ENCODE assay signal across 24 cellular contexts in the genomic region with DNA sequence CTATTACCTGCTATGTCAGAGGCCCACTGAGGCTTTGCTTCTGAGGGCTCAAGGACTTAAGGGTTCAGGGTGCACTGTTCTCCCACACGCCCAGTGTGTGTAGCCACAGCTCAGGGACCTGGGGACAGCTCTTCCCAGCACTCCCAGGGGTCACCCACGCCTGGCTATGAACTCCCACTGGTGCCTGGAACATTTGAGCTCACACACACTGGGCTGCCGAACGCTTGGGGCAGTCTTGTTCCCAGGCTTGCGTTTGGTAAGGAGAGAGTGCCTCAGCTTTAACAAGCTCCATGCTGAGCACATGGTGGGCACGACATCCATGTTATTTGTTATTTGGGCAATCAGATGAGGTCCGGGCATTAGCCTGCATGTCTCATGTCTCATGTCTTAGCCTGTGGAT. TPM values are rescaled to one million over a fixed set of nuclear protein-coding genes. Genes with fewer than 3 reads are reported as not detected.
"Had no signal": no experiment of that assay in that cellular context is flagged by ENCODE, and none has a peak within 500 bp of the region (broad histone marks: within the 10 kb centered on the region; RNA-seq: fewer than 3 reads in every experiment).

No MANE protein-coding gene starts in this region.

- ATAC-seq: foreskin keratinocyte, gastroesophageal sphincter, heart left ventricle, left cardiac atrium, left lung, left ventricle myocardium superior, lower lobe of right lung, mucosa of descending colon had no signal

- H3K36me3 ChIP-seq: esophagus muscularis mucosa, gastroesophageal sphincter, heart left ventricle, left lung, lower lobe of right lung had no signal

- H3K27me3 ChIP-seq: dorsolateral prefrontal cortex, esophagus muscularis mucosa, gastroesophageal sphincter, heart left ventricle, hepatocyte, left lung had no signal

- FAIRE-seq: colon, endothelial cell of umbilical vein, frontal cortex had no signal

- H3K9me3 Mint-ChIP-seq: immature natural killer cell, mesothelial cell of epicardium had no signal

- H3K27ac Mint-ChIP-seq: immature natural killer cell, mesothelial cell of epicardium had no signal

- H3K9me3 ChIP-seq: esophagus muscularis mucosa, gastroesophageal sphincter, heart left ventricle, left lung, lower lobe of right lung, mucosa of descending colon had no signal

- H3K4me3 Mint-ChIP-seq: immature natural killer cell, mesothelial cell of epicardium had no signal

- H3K4me2 ChIP-seq: hepatocyte had no signal

- H3K4me1 Mint-ChIP-seq: immature natural killer cell, mesothelial cell of epicardium had no signal

- H3K4me3 ChIP-seq: coronary artery, dorsolateral prefrontal cortex, esophagus muscularis mucosa, gastroesophageal sphincter, heart left ventricle, hepatocyte, left lung, lower lobe of right lung, mucosa of descending colon had no signal

- H2AFZ ChIP-seq: hepatocyte had no signal

- H3K4me1 ChIP-seq: foreskin keratinocyte, left lung, lower lobe of right lung had no signal

- DNase-seq: dermis blood vessel endothelial cell; dorsolateral prefrontal cortex; effector CD4-positive, alpha-beta T cell; effector memory CD4-positive, alpha-beta T cell; foreskin keratinocyte; heart left ventricle; hypothalamus; immature natural killer cell; islet precursor cell; left cardiac atrium; left lung; left ventricle myocardium superior; lower lobe of right lung; mesenchymal stem cell; mucosa of descending colon had no signal

- H3K27ac ChIP-seq: coronary artery, dorsolateral prefrontal cortex, esophagus muscularis mucosa, foreskin keratinocyte, gastroesophageal sphincter, heart left ventricle, hepatocyte, left lung, lower lobe of right lung had no signal

- H3K36me3 Mint-ChIP-seq: immature natural killer cell, mesothelial cell of epicardium had no signal

RNA-seq across cellular contexts. Expression of gene STUM, which starts 37.6 kb away (rescaled TPM):
- total RNA-seq: endothelial cell of umbilical vein, fibroblast of lung, foreskin keratinocyte had no signal
- polyA plus RNA-seq: endothelial cell of umbilical vein, foreskin keratinocyte, hepatocyte, immature natural killer cell had no signal
